Comparison of ENCODE assay signal across 25 cellular contexts in genomic region chr12:4039927-4040326, GRCh38.
"Had no signal": no experiment of that assay in that cellular context is flagged by ENCODE, and none has a peak within 500 bp of the region (broad histone marks: within the 10 kb centered on the region; RNA-seq: fewer than 3 reads in every experiment).

No MANE protein-coding gene starts in this region.

- H3K36me3 ChIP-seq: ascending aorta, brain microvascular endothelial cell, gastrocnemius medialis, left ventricle myocardium inferior, neutrophil, ovary, prostate gland, right atrium auricular region, thyroid gland, WERI-Rb-1 had no signal

- H3K9me3 ChIP-seq: ascending aorta, gastrocnemius medialis, left ventricle myocardium inferior, neutrophil, ovary, prostate gland, right atrium auricular region, thyroid gland had no signal

- H3K4me3 ChIP-seq: ascending aorta, gastrocnemius medialis, left ventricle myocardium inferior, ovary, prostate gland, right atrium auricular region, thyroid gland had no signal

- ATAC-seq: esophagus mucosa; gastrocnemius medialis; naive thymus-derived CD4-positive, alpha-beta T cell had no signal

- DNase-seq: activated CD4-positive, CD25-positive, alpha-beta regulatory T cell treated with anti-CD3 and anti-CD28 coated beads, Interleukin-2, amount 50 U/mL, for 72 hours; activated CD8-positive, alpha-beta memory T cell treated with anti-CD3 and anti-CD28 coated beads, Interleukin-2, amount 50 U/mL, for 4 hours; activated effector memory CD4-positive, alpha-beta T cell treated with anti-CD3 and anti-CD28 coated beads, Interleukin-2, amount 50 U/mL, for 16 hours; activated naive CD4-positive, alpha-beta T cell treated with anti-CD3 and anti-CD28 coated beads, Interleukin-2, amount 50 U/mL, for 16 hours; activated T-cell treated with anti-CD3 and anti-CD28 coated beads, Interleukin-2, amount 50 U/mL, for 48 hours; brain microvascular endothelial cell; dermis blood vessel endothelial cell; effector CD8-positive, alpha-beta T cell; gastrocnemius medialis; hippocampal formation; left ventricle myocardium inferior; naive thymus-derived CD4-positive, alpha-beta T cell; ovary; stimulated activated CD4-positive, alpha-beta T cell treated with anti-CD3 and anti-CD28 coated beads, Interleukin-4, amount 100 ng/mL, for 4 hours; substantia nigra; T-helper 1 cell; thyroid gland; WERI-Rb-1 had no signal

- H3K27me3 Mint-ChIP-seq: stimulated activated naive CD8-positive, alpha-beta T cell treated with anti-CD3 and anti-CD28 coated beads, Interleukin-15, Interleukin-2, amounts not matched to agents 100 ng/mL and 50 ng/mL, for 24 hours had no signal

- H3K9me3 Mint-ChIP-seq: naive thymus-derived CD4-positive, alpha-beta T cell; stimulated activated naive CD8-positive, alpha-beta T cell treated with anti-CD3 and anti-CD28 coated beads, Interleukin-15, Interleukin-2, amounts not matched to agents 100 ng/mL and 50 ng/mL, for 24 hours had no signal

- H3K4me1 ChIP-seq: ascending aorta, gastrocnemius medialis, left ventricle myocardium inferior, prostate gland, right atrium auricular region, thyroid gland had no signal

- H3K27ac ChIP-seq: ascending aorta, brain microvascular endothelial cell, gastrocnemius medialis, left ventricle myocardium inferior, neutrophil, ovary, prostate gland, right atrium auricular region, thyroid gland, WERI-Rb-1 had no signal

- H3K27me3 ChIP-seq: ascending aorta, ovary, right atrium auricular region, thyroid gland had no signal

- H3K4me3 Mint-ChIP-seq: naive thymus-derived CD4-positive, alpha-beta T cell; stimulated activated naive CD8-positive, alpha-beta T cell treated with anti-CD3 and anti-CD28 coated beads, Interleukin-15, Interleukin-2, amounts not matched to agents 100 ng/mL and 50 ng/mL, for 24 hours had no signal

- FAIRE-seq: TTC549 had no signal

- H3K27ac Mint-ChIP-seq: stimulated activated naive CD8-positive, alpha-beta T cell treated with anti-CD3 and anti-CD28 coated beads, Interleukin-15, Interleukin-2, amounts not matched to agents 100 ng/mL and 50 ng/mL, for 24 hours had no signal
